ENCODE assay signal across 8 cellular contexts in genomic region chr10:73848821-73849489, GRCh38. TPM values are rescaled to one million over a fixed set of nuclear protein-coding genes. Genes with fewer than 3 reads are reported as not detected.
A peak's percentile ranks its signal among the peaks of the same experiment; 100 is the strongest.
DNase-seq lines count a peak whose midpoint lies in the region; ATAC-seq and TF ChIP-seq lines count a peak whose summit lies in the region.

No MANE protein-coding gene starts in this region.

- no peaks in the 10 kb centered on the region for H3K79me1 ChIP-seq in neuronal stem cell (ENCODE audit: low read depth, low read length)

- H3K4me3 Mint-ChIP-seq in activated T-helper 17 cell treated with anti-CD3 and anti-CD28 coated beads, Interleukin-2, amount 50 U/mL, for 72 hours, result peak overlapping the region; percentile 51

- no peaks in the 10 kb centered on the region for H3K27me3 Mint-ChIP-seq in activated T-helper 17 cell treated with anti-CD3 and anti-CD28 coated beads, Interleukin-2, amount 50 U/mL, for 72 hours

- no peak overlapping the region for H2BK5ac ChIP-seq in neuronal stem cell (ENCODE audit: low read length)

- H3K36me3 Mint-ChIP-seq in activated T-helper 17 cell treated with anti-CD3 and anti-CD28 coated beads, Interleukin-2, amount 50 U/mL, for 72 hours (ENCODE audit: low read depth), result peaks cover 74% of the 10 kb centered on the region

- H2AFZ ChIP-seq in neuronal stem cell (ENCODE audit: low read length), result no peak overlapping the region

- H2BK12ac ChIP-seq in neuronal stem cell (ENCODE audit: low read length), result no peak overlapping the region

- no peaks in the 10 kb centered on the region for H3K9me3 Mint-ChIP-seq in activated T-helper 17 cell treated with anti-CD3 and anti-CD28 coated beads, Interleukin-2, amount 50 U/mL, for 72 hours

- no peak for TF ChIP-seq POLR2A in stomach (IDR thresholded peaks at IDR 0.05)

- intact Hi-C loops in stomach (cut with DNase I; ENCODE audit: low total_unique reads), result loop anchor here (5.0 kb wide), 1 partner anchor 33 kb away; no protein-coding TSS in a partner anchor

- peaks cover 9% of the 10 kb centered on the region for H3K4me1 Mint-ChIP-seq in activated T-helper 17 cell treated with anti-CD3 and anti-CD28 coated beads, Interleukin-2, amount 50 U/mL, for 72 hours

- no peaks in the 10 kb centered on the region for H3K9me3 ChIP-seq in neuronal stem cell (replicated peaks in 1 of 2; ENCODE audit: control insufficient read depth in 2 of 2, insufficient read depth in 1 of 2, low read depth in 1 of 2, low read length in 2 of 2)
- no peaks in the 10 kb centered on the region for H3K9me3 ChIP-seq in stomach

- no peak overlapping the region for H2BK120ac ChIP-seq in neuronal stem cell (ENCODE audit: low read depth, low read length)

- peak; percentile 97 for ATAC-seq in GM21447 (IDR thresholded peaks at IDR 0.05; ENCODE audit: unreplicated experiment)
- peak; percentile 99 for ATAC-seq in activated T-helper 17 cell treated with anti-CD3 and anti-CD28 coated beads, Interleukin-2, amount 50 U/mL, for 72 hours (replicated peaks)

- no peak overlapping the region for H3K18ac ChIP-seq in neuronal stem cell (ENCODE audit: low read length)

- no peak overlapping the region for H3K23ac ChIP-seq in neuronal stem cell (ENCODE audit: low read depth, low read length, poor library complexity)

- H3K9ac ChIP-seq in neuronal stem cell (ENCODE audit: low read depth, low read length, poor library complexity), result no peak overlapping the region

- H3K14ac ChIP-seq in neuronal stem cell (ENCODE audit: low read length), result no peak overlapping the region

- H3K4ac ChIP-seq in neuronal stem cell (ENCODE audit: low read length), result no peak overlapping the region

- H3K4me1 ChIP-seq in neuronal stem cell (ENCODE audit: control insufficient read depth in 2 of 2, insufficient read depth in 1 of 2, low read depth in 1 of 2, low read length in 2 of 2) (peaks cover 0 to 7% of the 10 kb centered on the region in 2 donors), stomach (peaks cover 4 to 43% (median 26%) of the 10 kb centered on the region in 4 donors)

- no peak overlapping the region for H2AK5ac ChIP-seq in neuronal stem cell (ENCODE audit: low read depth, low read length)

- no CpG with 5 or more reads among the region's 17 CpGs for WGBS in neuronal stem cell (ENCODE audit: extremely low coverage in 2 of 2, insufficient read length in 2 of 2, insufficient replicate concordance in 1 of 2), 2 donors
- WGBS in stomach, 5 donors, result 40 to 46% (median 43%) methylated on average over 17 of the region's 17 CpGs

- TF ChIP-seq EP300 in stomach (IDR thresholded peaks at IDR 0.05), result no peak

- H3K4me3 ChIP-seq in neuronal stem cell (ENCODE audit: low read length in 2 of 2) (no peak overlapping the region), stomach (no peak overlapping the region)

- DNase-seq in DMS53 (lab: John Stamatoyannopoulos, UW) (peak; percentile 85), HuH-7 (ENCODE audit: low spot score) (peak; percentile 87), RPMI7951 (ENCODE audit: low read depth) (peak; percentile 67), fibroblast of the conjunctiva (ENCODE audit: low read depth) (peak; percentile 60), neuronal stem cell (ENCODE audit: low spot score) (peak; percentile 75), stomach (peak; percentile 88)

- H3K27ac ChIP-seq in neuronal stem cell (replicated peaks; ENCODE audit: low read length) (no peak overlapping the region), stomach (peak overlapping the region in 4 of 5 donors; percentile 64 to 89 (median 76))

- H3K27me3 ChIP-seq in neuronal stem cell (ENCODE audit: control insufficient read depth in 3 of 3, insufficient read depth in 3 of 3, low read depth in 1 of 3, low read length in 3 of 3) (no peaks in the 10 kb centered on the region), stomach (no peaks in the 10 kb centered on the region)

- TF ChIP-seq CTCF in stomach (IDR thresholded peaks at IDR 0.05), result peak in 6 of 7 experiments; percentile 72 to 100 (median 100)

- H3K4me2 ChIP-seq in neuronal stem cell (ENCODE audit: insufficient read depth, low read length, poor library complexity, severe bottlenecking), result no peak overlapping the region

- no peak overlapping the region for H4K91ac ChIP-seq in neuronal stem cell (ENCODE audit: low read depth, low read length, poor library complexity)

- peak overlapping the region; percentile 79 for H3K27ac Mint-ChIP-seq in activated T-helper 17 cell treated with anti-CD3 and anti-CD28 coated beads, Interleukin-2, amount 50 U/mL, for 72 hours

- no peak overlapping the region for H2BK15ac ChIP-seq in neuronal stem cell (ENCODE audit: low read length)

- H4K8ac ChIP-seq in neuronal stem cell (ENCODE audit: low read depth, low read length), result no peak overlapping the region

- H3K36me3 ChIP-seq in neuronal stem cell (replicated peaks in 1 of 2; ENCODE audit: control insufficient read depth in 2 of 2, insufficient read depth in 2 of 2, low read length in 2 of 2) (peaks cover 26 to 57% of the 10 kb centered on the region in 2 donors), stomach (peaks cover 31 to 85% (median 81%) of the 10 kb centered on the region in 4 donors)

RNA-seq across cellular contexts. Expression of gene CAMK2G, which starts 25.4 kb away (rescaled TPM):
- total RNA-seq in RPMI7951 (2014; rRNA removed; shearing (Covaris generic)), result 15.4 and 16.0 TPM in 2 replicates
- total RNA-seq in activated T-helper 17 cell treated with anti-CD3 and anti-CD28 coated beads, Interleukin-2, amount 50 U/mL, for 72 hours, result 10 to 100 TPM; 19.5 to 23.2 TPM
- polyA plus RNA-seq in neuronal stem cell (2013, experiment 1 of 2), result 30.5 TPM
- 31.7 TPM for polyA plus RNA-seq in neuronal stem cell (2013, experiment 2 of 2)
- total RNA-seq in stomach, result 10 to 100 TPM; 28.8 to 93.3 (median 31.9) TPM
- 10 to 100 TPM in 2 of 3 donors, 1 to 10 TPM in 1; 7.5 to 22.8 (median 11.0) TPM for polyA plus RNA-seq in stomach

RNA-seq across cellular contexts. Expression of gene NDST2, which starts 37.6 kb away (rescaled TPM):
- 8.1 and 11.7 TPM in 2 replicates for total RNA-seq in RPMI7951 (2014; rRNA removed; shearing (Covaris generic))
- total RNA-seq in activated T-helper 17 cell treated with anti-CD3 and anti-CD28 coated beads, Interleukin-2, amount 50 U/mL, for 72 hours, result 10 to 100 TPM; 41.2 to 64.0 TPM
- 14.3 TPM for polyA plus RNA-seq in neuronal stem cell (2013, experiment 1 of 2)
- 14.9 TPM for polyA plus RNA-seq in neuronal stem cell (2013, experiment 2 of 2)
- 10 to 100 TPM in 4 of 5 donors, 1 to 10 TPM in 1; 2.3 to 97.4 (median 16.7) TPM for total RNA-seq in stomach
- polyA plus RNA-seq in stomach, result 1 to 10 TPM; 3.5 to 9.8 (median 6.5) TPM
